Comparison of ENCODE assay signal across 1 cellular context in genomic region chr6:167493961-167494697, GRCh38.
TF ChIP-seq lines count a peak whose summit lies in the region.

No MANE protein-coding gene starts in this region.

TF ChIP-seq in HepG2, 621 proteins besides CTCF, POLR2A, EP300 and RAD21 (continued from another document):
- TF ChIP-seq ZNF576 (CRISPR knock-in tag; IDR thresholded peaks at IDR 0.05), result no peak
- TF ChIP-seq ZBTB4 (CRISPR knock-in tag; IDR thresholded peaks at IDR 0.05; ENCODE audit: borderline replicate concordance), result peak; percentile 83
- peak; percentile 65 for TF ChIP-seq ZNF687 (CRISPR knock-in tag; IDR thresholded peaks at IDR 0.05)
- TF ChIP-seq ATF6 (CRISPR knock-in tag; conservative IDR thresholded peaks at IDR 0.05), result no peak
- no peak for TF ChIP-seq ZNF569 (CRISPR knock-in tag; IDR thresholded peaks at IDR 0.05; ENCODE audit: borderline replicate concordance)
- peak; percentile 41; the same call in 1 of the 2 replicates for TF ChIP-seq HNF1B (CRISPR knock-in tag; IDR thresholded peaks at IDR 0.05)
- TF ChIP-seq ZBTB38 (CRISPR knock-in tag; IDR thresholded peaks at IDR 0.05), result peak; percentile 97
- TF ChIP-seq ZNF253 (CRISPR knock-in tag; IDR thresholded peaks at IDR 0.05; ENCODE audit: borderline replicate concordance), result no peak
- TF ChIP-seq ZNF773 (CRISPR knock-in tag; IDR thresholded peaks at IDR 0.05; ENCODE audit: borderline replicate concordance), result no peak
- TF ChIP-seq TCF7 (IDR thresholded peaks at IDR 0.05; ENCODE audit: low read depth), result no peak
- peak; percentile 48 for TF ChIP-seq HNF4A (CRISPR knock-in tag; IDR thresholded peaks at IDR 0.05)
- TF ChIP-seq KLF6 (CRISPR knock-in tag; IDR thresholded peaks at IDR 0.05), result no peak
- 0 out of 2 replicates have a peak, but pooled peaks have one; percentile 16 for TF ChIP-seq UBTF (CRISPR knock-in tag; IDR thresholded peaks at IDR 0.05)
- no peak for TF ChIP-seq KLF9 (CRISPR knock-in tag; IDR thresholded peaks at IDR 0.05; ENCODE audit: low read depth)
- no peak for TF ChIP-seq ZGPAT (CRISPR knock-in tag; IDR thresholded peaks at IDR 0.05)
- TF ChIP-seq ATF5 (CRISPR knock-in tag; IDR thresholded peaks at IDR 0.05; ENCODE audit: low read depth), result no peak
- no peak for TF ChIP-seq ZUFSP (CRISPR knock-in tag; IDR thresholded peaks at IDR 0.05; ENCODE audit: borderline replicate concordance)
- no peak for TF ChIP-seq PRMT3 (CRISPR knock-in tag; IDR thresholded peaks at IDR 0.05; ENCODE audit: borderline replicate concordance, low read depth)
- peak; percentile 95 for TF ChIP-seq ZBTB33 (CRISPR knock-in tag; IDR thresholded peaks at IDR 0.05)
- TF ChIP-seq KDM5B (CRISPR knock-in tag; IDR thresholded peaks at IDR 0.05; ENCODE audit: borderline replicate concordance), result no peak
- TF ChIP-seq MTA1 (CRISPR knock-in tag; IDR thresholded peaks at IDR 0.05; ENCODE audit: borderline replicate concordance), result no peak
- TF ChIP-seq HOXA9 (CRISPR knock-in tag; IDR thresholded peaks at IDR 0.05; ENCODE audit: borderline replicate concordance), result no peak
- TF ChIP-seq ZNF567 (CRISPR knock-in tag; IDR thresholded peaks at IDR 0.05; ENCODE audit: borderline replicate concordance), result no peak
- TF ChIP-seq NR2F1 (CRISPR knock-in tag; IDR thresholded peaks at IDR 0.05), result no peak
- TF ChIP-seq ZNF143 (CRISPR knock-in tag; IDR thresholded peaks at IDR 0.05), result no peak
- TF ChIP-seq ZNF775 (CRISPR knock-in tag; IDR thresholded peaks at IDR 0.05; ENCODE audit: borderline replicate concordance), result no peak
- TF ChIP-seq ZSCAN25 (CRISPR knock-in tag; IDR thresholded peaks at IDR 0.05), result peak; percentile 67; the same call in 1 of the 2 replicates
- no peak for TF ChIP-seq MED8 (CRISPR knock-in tag; IDR thresholded peaks at IDR 0.05; ENCODE audit: insufficient replicate concordance)
- no peak for TF ChIP-seq SRSF9 (IDR thresholded peaks at IDR 0.05; ENCODE audit: borderline replicate concordance, insufficient read depth, low read depth, low read length, poor library complexity, severe bottlenecking)
- TF ChIP-seq TSC22D2 (CRISPR knock-in tag; IDR thresholded peaks at IDR 0.05; ENCODE audit: borderline replicate concordance), result no peak
- TF ChIP-seq ZMYM3 (CRISPR knock-in tag; IDR thresholded peaks at IDR 0.05), result 0 out of 2 replicates have a peak, but pooled peaks have one; percentile 20
- TF ChIP-seq SPEN (CRISPR knock-in tag; IDR thresholded peaks at IDR 0.05; ENCODE audit: low read depth), result no peak
- no peak for TF ChIP-seq ZNF180 (CRISPR knock-in tag; IDR thresholded peaks at IDR 0.05; ENCODE audit: borderline replicate concordance, low read depth)
- no peak for TF ChIP-seq THAP7 (CRISPR knock-in tag; IDR thresholded peaks at IDR 0.05)
